In genomic region chr17:18248300-18248731, GRCh38 we compare ENCODE assay signal across 8 cellular contexts. TPM values are rescaled to one million over a fixed set of nuclear protein-coding genes. Genes with fewer than 3 reads are reported as not detected.
DNase-seq lines count a peak whose midpoint lies in the region; ATAC-seq and TF ChIP-seq lines count a peak whose summit lies in the region.

No MANE protein-coding gene starts in this region.

- peak; percentile 17 to 64 (median 53) for TF ChIP-seq CTCF in body of pancreas (IDR thresholded peaks at IDR 0.05)

- 32 to 45% methylated on average over 5 to 9 of the region's 9 CpGs for WGBS in body of pancreas, 2 donors

- intact Hi-C loops in body of pancreas (cut with DNase I): no loop called here

- DNase-seq in NCI-H1417 (lab: John Stamatoyannopoulos, UW) (peak; percentile 42 to 78 (median 46)), NCI-H1417 treated with DMSO at 0.1 percent for 48 hours (lab: John Stamatoyannopoulos, UW) (no peak), NCI-H1694 treated with DMSO at 0.1 percent for 48 hours (lab: John Stamatoyannopoulos, UW) (peak; percentile 58), UCSD-AML1 (lab: John Stamatoyannopoulos, UW; ENCODE audit: unreplicated experiment) (peak; percentile 51), body of pancreas (peak; percentile 60 to 64 (median 61)), immature natural killer cell (peak; percentile 42 to 65 (median 49))
- peak; percentile 72 for DNase-seq in stimulated activated CD4-positive, alpha-beta T cell treated with anti-CD3 and anti-CD28 coated beads, Interleukin-15, amount 100 ng/mL, for 24 hours

- H3K4me3 ChIP-seq in body of pancreas: no peak overlapping the region

- peaks cover 2 to 7% of the 10 kb centered on the region in 2 donors for H3K4me1 Mint-ChIP-seq in immature natural killer cell

- H3K27me3 Mint-ChIP-seq in immature natural killer cell (ENCODE audit: low read depth in 3 of 3): peaks cover 1 to 5% (median 4%) of the 10 kb centered on the region in 3 donors

- no peaks in the 10 kb centered on the region for H3K27me3 ChIP-seq in body of pancreas

- peaks cover 3 to 31% of the 10 kb centered on the region in 2 donors for H3K36me3 ChIP-seq in body of pancreas (replicated peaks in 1 of 2; ENCODE audit: insufficient read depth in 1 of 2, low read depth in 2 of 2)

- no peak overlapping the region for H3K27ac ChIP-seq in body of pancreas

- H3K4me1 ChIP-seq in body of pancreas: peaks cover 12% of the 10 kb centered on the region

- H3K27ac Mint-ChIP-seq in immature natural killer cell: peak overlapping the region in 5 of 6 donors; percentile 2 to 80 (median 42)

- TF ChIP-seq POLR2A in body of pancreas (IDR thresholded peaks at IDR 0.05): no peak

- ATAC-seq in body of pancreas (peak; percentile 61), GM18519 (IDR thresholded peaks at IDR 0.05; ENCODE audit: low FRiP score, unreplicated experiment) (no peak)

- peaks cover 3 to 13% (median 7%) of the 10 kb centered on the region in 3 donors for H3K36me3 Mint-ChIP-seq in immature natural killer cell

- no peak overlapping the region for H3K4me3 Mint-ChIP-seq in immature natural killer cell

- H3K9me3 Mint-ChIP-seq in immature natural killer cell: no peaks in the 10 kb centered on the region

- H3K9me3 ChIP-seq in body of pancreas: no peaks in the 10 kb centered on the region

RNA-seq across cellular contexts. Expression of gene FLII, which starts 10.2 kb away (rescaled TPM):
- 100 to 1,000 TPM; 154 to 173 TPM for total RNA-seq in body of pancreas
- polyA plus RNA-seq in immature natural killer cell: 100 to 1,000 TPM in 1 of 3 donors, 10 to 100 TPM in 2; 77.7 to 164 (median 83.7) TPM

RNA-seq across cellular contexts. Expression of gene MIEF2, which starts 12.1 kb away (rescaled TPM):
- 10 to 100 TPM; 16.2 to 21.8 TPM for total RNA-seq in body of pancreas
- 10 to 100 TPM; 14.9 to 20.1 (median 17.4) TPM for polyA plus RNA-seq in immature natural killer cell

RNA-seq across cellular contexts. Expression of gene LLGL1, which starts 22.9 kb away (rescaled TPM):
- 10 to 100 TPM in 1 of 2 donors, 1 to 10 TPM in 1; 6.6 to 11.4 TPM for total RNA-seq in body of pancreas
- 1 to 10 TPM in 2 of 3 donors, not detected in 1; 2.0 to 3.1 TPM for polyA plus RNA-seq in immature natural killer cell
